14 cellular contexts compared by ENCODE assay signal in the genomic region with DNA sequence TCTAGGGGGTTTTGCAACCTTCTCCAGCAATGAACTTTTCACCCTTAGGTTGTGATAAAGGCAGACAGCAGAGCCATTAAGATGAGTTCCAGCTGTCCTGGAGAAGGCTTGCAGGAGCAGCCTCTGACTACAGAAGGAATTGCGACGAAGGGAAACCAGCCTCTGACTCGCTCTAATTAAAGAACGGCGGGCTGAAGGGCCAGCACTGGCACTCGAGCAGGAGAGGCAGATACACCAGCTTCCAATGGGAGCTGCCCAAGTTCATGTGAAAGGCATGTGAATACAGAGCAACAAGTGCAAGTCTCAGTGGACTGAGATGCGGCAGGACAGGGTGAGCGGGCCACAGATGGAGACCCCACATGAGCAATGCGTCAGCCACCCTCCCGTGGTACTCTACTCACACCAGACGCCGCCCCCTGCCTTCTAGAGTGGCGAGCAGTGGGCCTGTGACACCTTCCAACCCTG. TPM values are rescaled to one million over a fixed set of nuclear protein-coding genes. Genes with fewer than 3 reads are reported as not detected.
A peak's percentile ranks its signal among the peaks of the same experiment; 100 is the strongest.
DNase-seq lines count a peak whose midpoint lies in the region; ATAC-seq and TF ChIP-seq lines count a peak whose summit lies in the region.
"Had no signal": no experiment of that assay in that cellular context is flagged by ENCODE, and none has a peak within 500 bp of the region (broad histone marks: within the 10 kb centered on the region; RNA-seq: fewer than 3 reads in every experiment).

No MANE protein-coding gene starts in this region.

- H3K4me1 ChIP-seq in H9 (ENCODE audit: insufficient read depth, low read length) (peaks cover 1% of the 10 kb centered on the region; the same call in 1 of the 2 replicates), body of pancreas (peaks cover 12% of the 10 kb centered on the region), sigmoid colon (peaks cover 0 to 43% (median 33%) of the 10 kb centered on the region in 4 donors)

- H2BK120ac ChIP-seq in H9 (ENCODE audit: low read depth, low read length, poor library complexity, severe bottlenecking) = no peak overlapping the region

- no peak overlapping the region for H3K14ac ChIP-seq in H9 (ENCODE audit: insufficient read depth, low read length)

- DNase-seq in H9 (no peak), body of pancreas (no peak), left cardiac atrium (no peak), sigmoid colon (peak; percentile 89), NOMO-1 treated with DMSO at 0.1 percent for 48 hours (lab: John Stamatoyannopoulos, UW; ENCODE audit: unreplicated experiment) (no peak), NCI-H446 (lab: John Stamatoyannopoulos, UW) (no peak)
- no peak for DNase-seq in stimulated activated CD4-positive, alpha-beta T cell treated with anti-CD3 and anti-CD28 coated beads, Interleukin-2, amount 100 ng/mL, for 48 hours
- DNase-seq: activated CD8-positive, alpha-beta memory T cell treated with anti-CD3 and anti-CD28 coated beads, Interleukin-2, amount 50 U/mL, for 4 hours; amniotic stem cell; CD8-positive, alpha-beta memory T cell; midbrain; NCI-H748 treated with DMSO at 0.1 percent for 48 hours; stimulated activated CD4-positive, alpha-beta T cell treated with anti-CD3 and anti-CD28 coated beads, Interleukin-4, amount 100 ng/mL, for 4 hours had no signal

- no peak overlapping the region for H3K9ac ChIP-seq in H9 (ENCODE audit: extremely low read depth, insufficient read length, low read length)

- H3K4me3 ChIP-seq in body of pancreas (no peak overlapping the region), sigmoid colon (peak overlapping the region in 1 of 4 donors; percentile 14)

- no peak overlapping the region for H2BK20ac ChIP-seq in H9 (ENCODE audit: low read depth, low read length, poor library complexity, severe bottlenecking)

- no peak overlapping the region for H3K4me2 ChIP-seq in H9 (ENCODE audit: insufficient read depth, insufficient read length, low read length)

- peaks cover 3% of the 10 kb centered on the region for H4K20me1 ChIP-seq in H9 (ENCODE audit: control insufficient read depth, insufficient read depth, insufficient read length)

- TF ChIP-seq EP300 in sigmoid colon (IDR thresholded peaks at IDR 0.05) = peak in 1 of 4 donors; percentile 44

- intact Hi-C loops in body of pancreas (cut with DNase I) (no loop called here), left cardiac atrium (cut with DNase I) (loop anchor here in 1 of 2 donors (5.0 kb wide), 1 partner anchor 63 kb away; no protein-coding TSS in a partner anchor), sigmoid colon (cut with DNase I) (loop anchor here (1.0 to 5.0 kb wide), 4 partner anchors 13 to 198 kb away; no protein-coding TSS in a partner anchor)

- H3K4me1 Mint-ChIP-seq in H9 = peaks cover 12 to 22% of the 10 kb centered on the region in 2 experiments

- H3K36me3 ChIP-seq in body of pancreas (replicated peaks in 1 of 2; ENCODE audit: insufficient read depth in 1 of 2, low read depth in 2 of 2) = peaks cover 0 to 24% of the 10 kb centered on the region in 2 donors
- H3K36me3 ChIP-seq in sigmoid colon = peaks cover 19 to 76% (median 31%) of the 10 kb centered on the region in 4 donors

- no peaks in the 10 kb centered on the region for H3K27me3 Mint-ChIP-seq in H9 (ENCODE audit: low read depth)
- H3K27me3 Mint-ChIP-seq: CD8-positive, alpha-beta memory T cell had no signal

- H3K9me3 ChIP-seq in H9 (ENCODE audit: control insufficient read depth, low read depth, low read length) (no peaks in the 10 kb centered on the region), body of pancreas (no peaks in the 10 kb centered on the region), sigmoid colon (no peaks in the 10 kb centered on the region)

- no peak overlapping the region for H4K5ac ChIP-seq in H9 (ENCODE audit: insufficient read length, low read depth, low read length)

- no peak overlapping the region for H2BK15ac ChIP-seq in H9 (ENCODE audit: low read depth, low read length)

- H3K56ac ChIP-seq in H9 (ENCODE audit: insufficient read length, low read depth, low read length) = no peak overlapping the region

- no peaks in the 10 kb centered on the region for H3K27me3 ChIP-seq in H9 (ENCODE audit: insufficient read depth, low read length)
- no peaks in the 10 kb centered on the region for H3K27me3 ChIP-seq in body of pancreas
- H3K27me3 ChIP-seq in sigmoid colon = no peaks in the 10 kb centered on the region

- no CpG with 5 or more reads among the region's 13 CpGs for WGBS in H9 (ENCODE audit: extremely low coverage, insufficient read length, low lambda C conversion rate)
- 83 to 88% methylated on average over 12 to 13 of the region's 13 CpGs for WGBS in body of pancreas, 2 donors
- 78 to 89% methylated on average over 13 of the region's 13 CpGs for WGBS in sigmoid colon, 2 donors

- H3K9me3 Mint-ChIP-seq in H9 = no peaks in the 10 kb centered on the region
- H3K9me3 Mint-ChIP-seq: CD8-positive, alpha-beta memory T cell had no signal

- TF ChIP-seq POLR2A in body of pancreas (IDR thresholded peaks at IDR 0.05) = no peak
- TF ChIP-seq POLR2A in sigmoid colon (IDR thresholded peaks at IDR 0.05) = no peak

- no peak overlapping the region for H3K4ac ChIP-seq in H9 (ENCODE audit: low read depth, low read length)

- no peak overlapping the region for H3K18ac ChIP-seq in H9 (ENCODE audit: insufficient read length, low read depth, low read length)

- no peak overlapping the region for H3T11ph ChIP-seq in H9 (ENCODE audit: low read length)

- peak overlapping the region; percentile 12 to 87 (median 68); a peak in 4 of 7 replicates for H3K27ac Mint-ChIP-seq in H9

- no peak overlapping the region for H4K91ac ChIP-seq in H9 (ENCODE audit: insufficient read length, low read depth, low read length)

- H4K8ac ChIP-seq in H9 (replicated peaks; ENCODE audit: insufficient read length, low read depth, low read length) = no peak overlapping the region

- no peaks in the 10 kb centered on the region for H3K23me2 ChIP-seq in H9 (ENCODE audit: insufficient read length, low read depth, low read length, poor library complexity, severe bottlenecking)

- peaks cover 17% of the 10 kb centered on the region for H3K79me1 ChIP-seq in H9 (ENCODE audit: insufficient read depth, low read depth, low read length, poor library complexity, severe bottlenecking)

- H2AK5ac ChIP-seq in H9 (ENCODE audit: insufficient read length, low read length) = no peak overlapping the region

- H3K79me2 ChIP-seq in H9 (ENCODE audit: insufficient read depth, low read length) = peaks cover 34% of the 10 kb centered on the region; the same call in 1 of the 2 replicates

- H3K27ac ChIP-seq in H9 (ENCODE audit: insufficient read length, low read depth, low read length) (no peak overlapping the region), body of pancreas (no peak overlapping the region), sigmoid colon (peak overlapping the region; percentile 52 to 90 (median 82))

- H3K4me3 Mint-ChIP-seq in H9 = no peak overlapping the region
- H3K4me3 Mint-ChIP-seq: CD8-positive, alpha-beta memory T cell had no signal

- no peak overlapping the region for H2BK5ac ChIP-seq in H9 (ENCODE audit: insufficient read length, low read length)

- no peak overlapping the region for H2AFZ ChIP-seq in H9 (ENCODE audit: low read length)

- TF ChIP-seq CTCF in H9 (conservative IDR thresholded peaks at IDR 0.05) (no peak), body of pancreas (IDR thresholded peaks at IDR 0.05) (no peak), sigmoid colon (IDR thresholded peaks at IDR 0.05) (no peak)

- ATAC-seq in body of pancreas (peak; percentile 22), left cardiac atrium (peak; percentile 48 to 85)

- H3K36me3 Mint-ChIP-seq in H9 (ENCODE audit: insufficient read depth in 1 of 3, low read depth in 3 of 3) = peaks cover 69 to 100% (median 96%) of the 10 kb centered on the region in 3 experiments

- H2BK12ac ChIP-seq in H9 (ENCODE audit: insufficient read length, low read depth, low read length) = no peak overlapping the region

- no peak overlapping the region for H3K23ac ChIP-seq in H9 (ENCODE audit: insufficient read length, low read depth, low read length)

RNA-seq across cellular contexts. Expression of a gene that starts 15.7 kb away (rescaled TPM):
- total RNA-seq in H9 (2021) (473 and 474 TPM in 2 replicates), body of pancreas (10 to 100 TPM; 19.2 to 34.3 TPM), left cardiac atrium (10 to 100 TPM; 15.6 to 20.8 TPM), sigmoid colon (10 to 100 TPM; 12.8 to 21.9 (median 17.8) TPM)
- polyA plus RNA-seq in sigmoid colon = 10 to 100 TPM; 16.8 to 62.9 (median 28.9) TPM

RNA-seq across cellular contexts. Expression of a gene that starts 51.8 kb away (rescaled TPM):
- total RNA-seq in H9 (2021) = not detected in 2 replicates
- not detected for total RNA-seq in body of pancreas
- not detected for total RNA-seq in left cardiac atrium
- total RNA-seq in sigmoid colon = not detected
- not detected for polyA plus RNA-seq in sigmoid colon
- total RNA-seq: CD8-positive, alpha-beta memory T cell; pulmonary artery endothelial cell had no signal
- polyA plus RNA-seq: CD8-positive, alpha-beta memory T cell had no signal

Comparison
In these comparisons a context has a peak if more than half of its experiments do, and no peak if none do; other contexts are left out.
1. H3K27ac ChIP-seq: peak in sigmoid colon (4 of 4); none in H9 (single experiment) and body of pancreas (0 of 4).
2. RNA of a gene that starts 15.7 kb away (total RNA-seq): 473 to 474 TPM in H9; 19.2 to 34.3 TPM in body of pancreas, 12.8 to 21.9 TPM in sigmoid colon and 15.6 to 20.8 TPM in left cardiac atrium; every median in the first group is over 10 times any median in the second.